12 cellular contexts compared by ENCODE assay signal in genomic region chr2:200063155-200063554, GRCh38.
DNase-seq lines count a peak whose midpoint lies in the region; ATAC-seq and TF ChIP-seq lines count a peak whose summit lies in the region.
"Had no signal": no experiment of that assay in that cellular context is flagged by ENCODE, and none has a peak within 500 bp of the region (broad histone marks: within the 10 kb centered on the region; RNA-seq: fewer than 3 reads in every experiment).

No MANE protein-coding gene starts in this region.

- no peaks in the 10 kb centered on the region for H3K79me2 ChIP-seq in neural progenitor cell (ENCODE audit: low read depth)

- peaks cover 2% of the 10 kb centered on the region for H3K36me3 Mint-ChIP-seq in neural progenitor cell
- no peaks in the 10 kb centered on the region for H3K36me3 Mint-ChIP-seq in stimulated activated effector memory CD8-positive, alpha-beta T cell treated with anti-CD3 and anti-CD28 coated beads, Interleukin-12 subunit alpha, Interleukin-12 subunit beta, amount 100 ng/mL, for 72 hours
- H3K36me3 Mint-ChIP-seq: CD8-positive, alpha-beta T cell had no signal

- no peak for TF ChIP-seq CTCF in neural progenitor cell (IDR thresholded peaks at IDR 0.05)
- no peak for TF ChIP-seq CTCF in adrenal gland (IDR thresholded peaks at IDR 0.05)

- H3K9ac ChIP-seq in neural progenitor cell, result no peak overlapping the region
- H3K9ac ChIP-seq: BLaER1 treated with 17β-estradiol and CSF1 and Interleukin-3, amounts not matched to agents 10 nM and 100 nM had no signal

- no peak for TF ChIP-seq POLR2A in adrenal gland (IDR thresholded peaks at IDR 0.05)

- DNase-seq in NCI-H82 (lab: John Stamatoyannopoulos, UW) (peak; percentile 80), SK-N-DZ (ENCODE audit: low spot score) (peak; percentile 54), neural progenitor cell (ENCODE audit: low spot score) (no peak), adrenal gland (no peak), NCI-H510A (lab: John Stamatoyannopoulos, UW) (no peak), COLO829 (ENCODE audit: low spot score) (no peak)
- no peak for DNase-seq in stimulated activated effector memory CD8-positive, alpha-beta T cell treated with anti-CD3 and anti-CD28 coated beads, Interleukin-12 subunit alpha, Interleukin-12 subunit beta, amount 100 ng/mL, for 72 hours (ENCODE audit: low spot score in 2 of 2)
- DNase-seq: CD8-positive, alpha-beta T cell; COR-L47 had no signal

- H3K4me1 Mint-ChIP-seq in neural progenitor cell, result no peaks in the 10 kb centered on the region
- H3K4me1 Mint-ChIP-seq in stimulated activated effector memory CD8-positive, alpha-beta T cell treated with anti-CD3 and anti-CD28 coated beads, Interleukin-12 subunit alpha, Interleukin-12 subunit beta, amount 100 ng/mL, for 72 hours, result no peaks in the 10 kb centered on the region
- H3K4me1 Mint-ChIP-seq: B cell had no signal

- H3K36me3 ChIP-seq in neural progenitor cell (no peaks in the 10 kb centered on the region), adrenal gland (replicated peaks in 1 of 2) (no peaks in the 10 kb centered on the region)
- H3K36me3 ChIP-seq: BLaER1 treated with 17β-estradiol and CSF1 and Interleukin-3, amounts not matched to agents 10 nM and 100 nM; HAP-1 had no signal

- WGBS in adrenal gland, 4 donors, result 56 to 71% (median 66%) methylated on average over 3 of the region's 3 CpGs

- no peak overlapping the region for H3K4me2 ChIP-seq in neural progenitor cell
- H3K4me2 ChIP-seq: BLaER1 treated with 17β-estradiol and CSF1 and Interleukin-3, amounts not matched to agents 10 nM and 100 nM had no signal

- H3K27ac Mint-ChIP-seq in neural progenitor cell, result no peak overlapping the region
- H3K27ac Mint-ChIP-seq in stimulated activated effector memory CD8-positive, alpha-beta T cell treated with anti-CD3 and anti-CD28 coated beads, Interleukin-12 subunit alpha, Interleukin-12 subunit beta, amount 100 ng/mL, for 72 hours, result no peak overlapping the region
- H3K27ac Mint-ChIP-seq: B cell; CD8-positive, alpha-beta T cell had no signal

- no peaks in the 10 kb centered on the region for H4K20me1 ChIP-seq in neural progenitor cell (ENCODE audit: low read depth)
- H4K20me1 ChIP-seq: BLaER1 treated with 17β-estradiol and CSF1 and Interleukin-3, amounts not matched to agents 10 nM and 100 nM had no signal

- H3K4me3 ChIP-seq in neural progenitor cell (no peak overlapping the region), adrenal gland (no peak overlapping the region)
- H3K4me3 ChIP-seq: BLaER1 treated with 17β-estradiol and CSF1 and Interleukin-3, amounts not matched to agents 10 nM and 100 nM; HAP-1 had no signal

- intact Hi-C loops in adrenal gland (cut with DNase I), result no loop called here

- H3K4me3 Mint-ChIP-seq in neural progenitor cell, result no peak overlapping the region
- H3K4me3 Mint-ChIP-seq in stimulated activated effector memory CD8-positive, alpha-beta T cell treated with anti-CD3 and anti-CD28 coated beads, Interleukin-12 subunit alpha, Interleukin-12 subunit beta, amount 100 ng/mL, for 72 hours, result no peak overlapping the region
- H3K4me3 Mint-ChIP-seq: B cell; CD8-positive, alpha-beta T cell had no signal

- peaks cover 3% of the 10 kb centered on the region for H3K27me3 Mint-ChIP-seq in neural progenitor cell (ENCODE audit: insufficient read depth, low read depth)

- H3K27ac ChIP-seq in neural progenitor cell (no peak overlapping the region), adrenal gland (no peak overlapping the region)
- H3K27ac ChIP-seq: BLaER1 treated with 17β-estradiol and CSF1 and Interleukin-3, amounts not matched to agents 10 nM and 100 nM had no signal

- peak overlapping the region; percentile 58 for H2AFZ ChIP-seq in neural progenitor cell (replicated peaks)

- H3K9me3 ChIP-seq in neural progenitor cell (ENCODE audit: low read depth), result no peaks in the 10 kb centered on the region
- H3K9me3 ChIP-seq in adrenal gland (replicated peaks in 1 of 3), result no peaks in the 10 kb centered on the region
- H3K9me3 ChIP-seq: HAP-1 had no signal

- peak; percentile 24 for ATAC-seq in stimulated activated effector memory CD8-positive, alpha-beta T cell treated with anti-CD3 and anti-CD28 coated beads, Interleukin-12 subunit alpha, Interleukin-12 subunit beta, amount 100 ng/mL, for 72 hours
- ATAC-seq: CD8-positive, alpha-beta T cell had no signal

- H3F3A ChIP-seq in neural progenitor cell (ENCODE audit: low read depth), result no peaks in the 10 kb centered on the region

- H3K9me3 Mint-ChIP-seq in neural progenitor cell, result peaks cover 10% of the 10 kb centered on the region
- no peaks in the 10 kb centered on the region for H3K9me3 Mint-ChIP-seq in stimulated activated effector memory CD8-positive, alpha-beta T cell treated with anti-CD3 and anti-CD28 coated beads, Interleukin-12 subunit alpha, Interleukin-12 subunit beta, amount 100 ng/mL, for 72 hours
- H3K9me3 Mint-ChIP-seq: CD8-positive, alpha-beta T cell had no signal

- H3K27me3 ChIP-seq in neural progenitor cell, result no peaks in the 10 kb centered on the region
- H3K27me3 ChIP-seq in adrenal gland, result no peaks in the 10 kb centered on the region
- H3K27me3 ChIP-seq: BLaER1 treated with 17β-estradiol and CSF1 and Interleukin-3, amounts not matched to agents 10 nM and 100 nM had no signal

- H3K4me1 ChIP-seq in neural progenitor cell, result peaks cover 5% of the 10 kb centered on the region
- no peaks in the 10 kb centered on the region for H3K4me1 ChIP-seq in adrenal gland (replicated peaks in 1 of 2)
- H3K4me1 ChIP-seq: BLaER1 treated with 17β-estradiol and CSF1 and Interleukin-3, amounts not matched to agents 10 nM and 100 nM; HAP-1 had no signal

Comparison
In these comparisons a context has a peak if more than half of its experiments do, and no peak if none do; other contexts are left out.
1. DNase-seq: peak in NCI-H82 (single experiment) and SK-N-DZ (single experiment); none in neural progenitor cell (single experiment), stimulated activated effector memory CD8-positive, alpha-beta T cell treated with anti-CD3 and anti-CD28 coated beads, Interleukin-12 subunit alpha, Interleukin-12 subunit beta, amount 100 ng/mL, for 72 hours (0 of 2), adrenal gland (0 of 7), NCI-H510A (single experiment) and COLO829 (single experiment).